Comparison of ENCODE assay signal across 10 cellular contexts in the genomic region with DNA sequence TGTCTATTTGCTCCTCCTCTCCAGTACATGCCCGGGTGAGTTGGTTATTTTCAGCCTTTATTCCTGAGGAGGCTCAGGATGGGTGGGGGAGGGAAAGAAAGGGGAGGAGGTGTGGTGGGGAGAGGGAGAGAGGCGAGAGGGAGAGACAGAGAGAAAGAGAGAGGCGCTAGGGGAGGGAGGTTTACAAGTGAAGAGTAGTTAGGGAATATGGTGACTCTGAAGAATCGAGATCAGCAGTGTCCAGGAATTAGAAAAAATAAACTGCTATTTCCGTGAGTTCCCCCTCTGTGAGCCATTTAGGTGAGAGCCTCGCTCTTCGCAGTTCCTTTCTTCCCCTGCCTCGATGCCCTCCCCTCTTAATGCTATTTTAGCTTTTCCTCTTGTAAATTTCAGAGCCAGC.
DNase-seq lines count a peak whose midpoint lies in the region; ATAC-seq and TF ChIP-seq lines count a peak whose summit lies in the region.
"Had no signal": no experiment of that assay in that cellular context is flagged by ENCODE, and none has a peak within 500 bp of the region (broad histone marks: within the 10 kb centered on the region; RNA-seq: fewer than 3 reads in every experiment).

No MANE protein-coding gene starts in this region.

- H3K4me1 ChIP-seq in A673 (ENCODE audit: insufficient read depth, low read length, poor library complexity, severe bottlenecking) (peaks cover 75% of the 10 kb centered on the region), IMR-90 (ENCODE audit: control insufficient read depth, insufficient read depth, low read length) (peaks cover 31% of the 10 kb centered on the region), tibial nerve (peaks cover 0 to 43% (median 23%) of the 10 kb centered on the region in 4 donors)

- peak overlapping the region; percentile 50; the same call in 1 of the 2 replicates for H2AK5ac ChIP-seq in IMR-90 (ENCODE audit: low read depth, low read length)

- ATAC-seq in IMR-90 (ENCODE audit: low read depth): no peak
- ATAC-seq in GM19397 (IDR thresholded peaks at IDR 0.05; ENCODE audit: unreplicated experiment): no peak

- peak overlapping the region; percentile 65; the same call in 1 of the 2 replicates for H3K4ac ChIP-seq in IMR-90 (ENCODE audit: low read depth, low read length)

- H3K9me3 ChIP-seq in A673 (ENCODE audit: low read depth, low read length, poor library complexity, severe bottlenecking) (no peaks in the 10 kb centered on the region), IMR-90 (ENCODE audit: control insufficient read depth, insufficient read depth, low read length) (no peaks in the 10 kb centered on the region), tibial nerve (no peaks in the 10 kb centered on the region)

- H2AK9ac ChIP-seq in IMR-90 (replicated peaks; ENCODE audit: low read depth, low read length, poor library complexity): no peak overlapping the region

- peaks cover 1% of the 10 kb centered on the region; the same call in 1 of the 2 replicates for H3K9me1 ChIP-seq in IMR-90 (ENCODE audit: insufficient read depth, low read length)

- peak overlapping the region; percentile 20; the same call in 1 of the 2 replicates for H4K91ac ChIP-seq in IMR-90 (ENCODE audit: insufficient read depth, low read depth, low read length)

- CTCF ChIA-PET in A673 (lab: Charles Lee): interaction anchor here (2.7 kb wide), 1 partner anchor 140 kb away, joined by 6 read pairs; no protein-coding TSS in a partner anchor
- CTCF ChIA-PET in IMR-90 (lab: Yijun Ruan, JAX): no interaction called here
- CTCF ChIA-PET in MCF 10A (lab: Yijun Ruan, JAX): interaction anchor here (0.5 to 0.6 kb wide), 2 partner anchors 289 to 655 kb away, joined by 3 to 4 read pairs; no protein-coding TSS in a partner anchor

- peak overlapping the region; percentile 64 for H3K4me3 Mint-ChIP-seq in mesothelial cell of epicardium
- H3K4me3 Mint-ChIP-seq in MCF 10A (ENCODE audit: unreplicated experiment): no peak overlapping the region

- no peak overlapping the region; the same call in 1 of the 2 replicates for H2BK20ac ChIP-seq in IMR-90 (ENCODE audit: low read depth, low read length)

- peak overlapping the region; percentile 55 for H4K5ac ChIP-seq in IMR-90 (ENCODE audit: low read depth, low read length)

- POLR2A ChIA-PET in A673 (lab: Charles Lee; ENCODE audit: low non-redundant PET) (no interaction called here), IMR-90 (lab: Charles Lee; ENCODE audit: unreplicated experiment) (interaction anchor here (0.5 to 0.6 kb wide), 2 partner anchors 135 to 1159 kb away, joined by 3 to 4 read pairs; no protein-coding TSS in a partner anchor), MCF 10A (lab: Yijun Ruan, JAX) (interaction anchor here (1.8 to 5.5 kb wide), 2 partner anchors 139 to 1076 kb away, joined by 5 to 47 read pairs; a partner anchor contains a TSS)

- DNase-seq in A673 (ENCODE audit: low spot score) (peak; percentile 57), IMR-90 (peak; percentile 49), ecto neural progenitor cell (ENCODE audit: low spot score) (peak; percentile 53), mesothelial cell of epicardium (ENCODE audit: low spot score in 2 of 2, unreplicated experiment in 2 of 2) (no peak), MCF 10A (ENCODE audit: unreplicated experiment) (no peak), tibial nerve (ENCODE audit: low spot score in 2 of 2) (no peak)
- no peak for DNase-seq in activated naive CD4-positive, alpha-beta T cell (lab: John Stamatoyannopoulos, UW)
- DNase-seq: T-helper 1 cell had no signal

- in situ Hi-C loops in IMR-90 (cut with MboI; ENCODE audit: low sequenced_read_pairs): loop anchor here (10.0 kb wide), 1 partner anchor 1271 kb away; no protein-coding TSS in a partner anchor

- H3K4me1 Mint-ChIP-seq in mesothelial cell of epicardium: peaks cover 64% of the 10 kb centered on the region
- H3K4me1 Mint-ChIP-seq in MCF 10A (ENCODE audit: insufficient read depth, unreplicated experiment): peaks cover 11% of the 10 kb centered on the region

- H2BK120ac ChIP-seq in IMR-90 (ENCODE audit: low read depth, low read length): peak overlapping the region; percentile 58; the same call in 1 of the 2 replicates

- no peak for TF ChIP-seq EP300 in tibial nerve (IDR thresholded peaks at IDR 0.05)

- no peak for TF ChIP-seq CTCF in A673 (conservative IDR thresholded peaks at IDR 0.05; ENCODE audit: low read depth, low read length)
- no peak for TF ChIP-seq CTCF in IMR-90 (conservative IDR thresholded peaks at IDR 0.05; ENCODE audit: low read depth, low read length)
- TF ChIP-seq CTCF in mesothelial cell of epicardium (IDR thresholded peaks at IDR 0.05; ENCODE audit: unreplicated experiment): no peak
- no peak for TF ChIP-seq CTCF in MCF 10A (IDR thresholded peaks at IDR 0.05; ENCODE audit: unreplicated experiment)
- no peak for TF ChIP-seq CTCF in tibial nerve (IDR thresholded peaks at IDR 0.05)

- H2BK15ac ChIP-seq in IMR-90 (ENCODE audit: low read depth, low read length): peak overlapping the region; percentile 45; the same call in 1 of the 3 replicates

- dilution Hi-C loops in IMR-90 (cut with HindIII; ENCODE audit: low sequenced_read_pairs, unreplicated experiment): no loop called here

- H3K27me3 Mint-ChIP-seq in mesothelial cell of epicardium (ENCODE audit: low read depth) (no peaks in the 10 kb centered on the region), MCF 10A (ENCODE audit: insufficient read depth, unreplicated experiment) (peaks cover 17% of the 10 kb centered on the region)

- H3K36me3 ChIP-seq in A673 (ENCODE audit: insufficient read depth, low read length, poor library complexity, severe bottlenecking) (peaks cover 23% of the 10 kb centered on the region), IMR-90 (ENCODE audit: control insufficient read depth, insufficient read depth, low read length) (peaks cover 13% of the 10 kb centered on the region), tibial nerve (peaks cover 0 to 7% (median 0%) of the 10 kb centered on the region in 3 donors)
- H3K36me3 ChIP-seq: BLaER1 had no signal

- peak overlapping the region; percentile 82 for H3K56ac ChIP-seq in IMR-90 (ENCODE audit: extremely low read depth, insufficient read depth, low read length)

- WGBS in IMR-90 (ENCODE audit: extremely low coverage in 2 of 2, insufficient read length in 1 of 2), 2 experiments: no CpG with 5 or more reads among the region's 8 CpGs
- WGBS in tibial nerve, 2 donors: 57 to 61% methylated on average over 8 of the region's 8 CpGs

- peak overlapping the region; percentile 93 for H3K23ac ChIP-seq in IMR-90 (ENCODE audit: low read depth, low read length)

- intact Hi-C loops in A673 (cut with micrococcal nuclease; ENCODE audit: unreplicated experiment) (loop anchor here (2.0 to 10.0 kb wide), 5 partner anchors 139 to 827 kb away; a partner anchor contains a TSS), IMR-90 (cut with micrococcal nuclease) (loop anchor here (2.0 kb wide), 3 partner anchors 129 to 315 kb away; a partner anchor contains a TSS), MCF 10A (cut with micrococcal nuclease) (loop anchor here (2.0 to 10.0 kb wide), 3 partner anchors 851 to 1309 kb away; no protein-coding TSS in a partner anchor)

- H4K8ac ChIP-seq in IMR-90 (ENCODE audit: low read depth in 2 of 2, low read length in 2 of 2): peak overlapping the region; percentile 38 to 80; a peak in 3 of 4 replicates

- H2BK5ac ChIP-seq in IMR-90 (ENCODE audit: low read depth, low read length, poor library complexity, severe bottlenecking): peak overlapping the region; percentile 80

- H3K9me3 Mint-ChIP-seq in mesothelial cell of epicardium (no peaks in the 10 kb centered on the region), MCF 10A (ENCODE audit: unreplicated experiment) (no peaks in the 10 kb centered on the region)

- peak overlapping the region; percentile 96 for H3K4me2 ChIP-seq in IMR-90 (ENCODE audit: low read depth, low read length)
- H3K4me2 ChIP-seq: BLaER1 had no signal

- peaks cover 4 to 59% of the 10 kb centered on the region in 2 experiments; a peak in 2 of 4 replicates for H3K79me1 ChIP-seq in IMR-90 (ENCODE audit: low read depth in 1 of 2, low read length in 2 of 2)

- H3K27me3 ChIP-seq in A673 (replicated peaks; ENCODE audit: insufficient read depth, low read depth, low read length, poor library complexity) (no peaks in the 10 kb centered on the region), IMR-90 (ENCODE audit: control insufficient read depth, insufficient read depth, low read length) (no peaks in the 10 kb centered on the region), tibial nerve (peaks cover 0 to 48% of the 10 kb centered on the region in 2 donors)

- peak overlapping the region; percentile 96 for H3K27ac Mint-ChIP-seq in mesothelial cell of epicardium
- no peak overlapping the region for H3K27ac Mint-ChIP-seq in MCF 10A (ENCODE audit: low read depth, unreplicated experiment)

- H2AFZ ChIP-seq in IMR-90 (replicated peaks; ENCODE audit: low read length, poor library complexity): no peak overlapping the region

- H3K36me3 Mint-ChIP-seq in mesothelial cell of epicardium (peaks cover 13% of the 10 kb centered on the region), MCF 10A (ENCODE audit: insufficient read depth, unreplicated experiment) (peaks cover 22% of the 10 kb centered on the region)

- H3K14ac ChIP-seq in IMR-90 (replicated peaks; ENCODE audit: low read depth, low read length): peak overlapping the region; percentile 54

- TF ChIP-seq POLR2A in IMR-90 (IDR thresholded peaks at IDR 0.05; ENCODE audit: low read depth, low read length): no peak
- no peak for TF ChIP-seq POLR2A in tibial nerve (IDR thresholded peaks at IDR 0.05)

- no peak for TF ChIP-seq RAD21 in IMR-90 (IDR thresholded peaks at IDR 0.05; ENCODE audit: low read length)

- BruUV-seq in A673 (replicated peaks; lab: Mats Ljungman, UMichigan): no TSS peak
- BruUV-seq in IMR-90 (replicated peaks; lab: Mats Ljungman, UMichigan): no TSS peak
- no TSS peak for BruUV-seq in MCF 10A (replicated peaks; lab: Mats Ljungman, UMichigan)

- no peak overlapping the region for H3K4me3 ChIP-seq in A673 (ENCODE audit: low read depth, low read length, poor library complexity, severe bottlenecking)
- H3K4me3 ChIP-seq in IMR-90 (ENCODE audit: insufficient read depth, low read depth, low read length): peak overlapping the region; percentile 19; the same call in 1 of the 2 replicates
- H3K4me3 ChIP-seq in tibial nerve: no peak overlapping the region
- H3K4me3 ChIP-seq: BLaER1 had no signal

- peak overlapping the region; percentile 84 for H3K9ac ChIP-seq in IMR-90 (ENCODE audit: low read depth, low read length)
- H3K9ac ChIP-seq: BLaER1 had no signal

- H4K20me1 ChIP-seq in IMR-90 (ENCODE audit: insufficient read depth, low read length): peaks cover 10% of the 10 kb centered on the region; the same call in 1 of the 2 replicates

- H3K27ac ChIP-seq in A673 (ENCODE audit: low read depth, low read length, poor library complexity, severe bottlenecking) (peak overlapping the region; percentile 27), IMR-90 (ENCODE audit: insufficient read depth, low read length) (peak overlapping the region; percentile 91), tibial nerve (no peak overlapping the region)
- H3K27ac ChIP-seq: BLaER1 had no signal

- peak overlapping the region; percentile 62 for H3K18ac ChIP-seq in IMR-90 (ENCODE audit: low read depth, low read length)

TF ChIP-seq in IMR-90, 13 proteins besides CTCF, POLR2A, EP300 and RAD21 (continues in another document):
- TF ChIP-seq MAZ (IDR thresholded peaks at IDR 0.05; ENCODE audit: borderline replicate concordance, low read depth, low read length): no peak

Comparison
In these comparisons a context has a peak if more than half of its experiments do, and no peak if none do; other contexts are left out.
1. DNase-seq: peak in A673 (single experiment), IMR-90 (single experiment) and ecto neural progenitor cell (single experiment); none in mesothelial cell of epicardium (0 of 2), activated naive CD4-positive, alpha-beta T cell (0 of 4), MCF 10A (single experiment) and tibial nerve (0 of 2).
2. H3K27ac ChIP-seq: peak in A673 (single experiment) and IMR-90 (single experiment); none in tibial nerve (0 of 4).